Comparison of ENCODE assay signal across 1 cellular context in the genomic region with DNA sequence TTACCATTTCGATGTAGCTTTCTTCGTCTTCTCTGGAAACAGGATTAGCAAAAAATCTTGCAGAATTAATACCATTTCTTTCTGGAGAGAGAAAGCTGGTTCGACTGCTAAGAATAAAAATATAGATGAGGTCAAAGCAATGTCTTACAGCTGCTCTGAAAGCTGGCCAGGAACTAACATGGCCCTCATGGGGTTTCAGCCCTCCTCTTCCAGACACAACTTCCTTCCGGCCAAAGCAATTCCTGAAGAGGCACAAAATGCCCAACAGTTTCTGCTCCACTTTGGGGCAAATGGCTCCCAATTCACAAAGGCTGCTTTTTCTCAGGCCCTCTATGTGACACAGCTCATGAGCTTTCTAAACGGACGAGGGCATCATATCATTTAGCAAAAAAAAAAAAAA.
TF ChIP-seq lines count a peak whose summit lies in the region.

No MANE protein-coding gene starts in this region.

TF ChIP-seq in SK-N-SH treated with all-trans-retinoic acid at 6 μM for 48 hours, 23 proteins besides CTCF, POLR2A, EP300 and RAD21 (continued from another document):
- TF ChIP-seq, protein P1, sequence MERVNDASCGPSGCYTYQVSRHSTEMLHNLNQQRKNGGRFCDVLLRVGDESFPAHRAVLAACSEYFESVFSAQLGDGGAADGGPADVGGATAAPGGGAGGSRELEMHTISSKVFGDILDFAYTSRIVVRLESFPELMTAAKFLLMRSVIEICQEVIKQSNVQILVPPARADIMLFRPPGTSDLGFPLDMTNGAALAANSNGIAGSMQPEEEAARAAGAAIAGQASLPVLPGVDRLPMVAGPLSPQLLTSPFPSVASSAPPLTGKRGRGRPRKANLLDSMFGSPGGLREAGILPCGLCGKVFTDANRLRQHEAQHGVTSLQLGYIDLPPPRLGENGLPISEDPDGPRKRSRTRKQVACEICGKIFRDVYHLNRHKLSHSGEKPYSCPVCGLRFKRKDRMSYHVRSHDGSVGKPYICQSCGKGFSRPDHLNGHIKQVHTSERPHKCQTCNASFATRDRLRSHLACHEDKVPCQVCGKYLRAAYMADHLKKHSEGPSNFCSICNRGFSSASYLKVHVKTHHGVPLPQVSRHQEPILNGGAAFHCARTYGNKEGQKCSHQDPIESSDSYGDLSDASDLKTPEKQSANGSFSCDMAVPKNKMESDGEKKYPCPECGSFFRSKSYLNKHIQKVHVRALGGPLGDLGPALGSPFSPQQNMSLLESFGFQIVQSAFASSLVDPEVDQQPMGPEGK (CRISPR knock-in tag; IDR thresholded peaks at IDR 0.05; ENCODE audit: borderline replicate concordance), result no peak
- TF ChIP-seq ZC3H10 (CRISPR knock-in tag; IDR thresholded peaks at IDR 0.05) (no peak), TCF4 (CRISPR knock-in tag; IDR thresholded peaks at IDR 0.05; ENCODE audit: borderline replicate concordance) (no peak), ZNF565 (CRISPR knock-in tag; conservative IDR thresholded peaks at IDR 0.05; ENCODE audit: low read depth) (no peak), TOX (CRISPR knock-in tag; IDR thresholded peaks at IDR 0.05; ENCODE audit: borderline replicate concordance) (no peak), SNAI2 (CRISPR knock-in tag; IDR thresholded peaks at IDR 0.05) (no peak)
- TF ChIP-seq, protein P2, sequence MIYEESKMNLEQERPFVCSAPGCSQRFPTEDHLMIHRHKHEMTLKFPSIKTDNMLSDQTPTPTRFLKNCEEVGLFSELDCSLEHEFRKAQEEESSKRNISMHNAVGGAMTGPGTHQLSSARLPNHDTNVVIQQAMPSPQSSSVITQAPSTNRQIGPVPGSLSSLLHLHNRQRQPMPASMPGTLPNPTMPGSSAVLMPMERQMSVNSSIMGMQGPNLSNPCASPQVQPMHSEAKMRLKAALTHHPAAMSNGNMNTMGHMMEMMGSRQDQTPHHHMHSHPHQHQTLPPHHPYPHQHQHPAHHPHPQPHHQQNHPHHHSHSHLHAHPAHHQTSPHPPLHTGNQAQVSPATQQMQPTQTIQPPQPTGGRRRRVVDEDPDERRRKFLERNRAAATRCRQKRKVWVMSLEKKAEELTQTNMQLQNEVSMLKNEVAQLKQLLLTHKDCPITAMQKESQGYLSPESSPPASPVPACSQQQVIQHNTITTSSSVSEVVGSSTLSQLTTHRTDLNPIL (CRISPR knock-in tag; IDR thresholded peaks at IDR 0.05; ENCODE audit: low read depth), result no peak
